In genomic region chr2:96116879-96117533, GRCh38 we compare ENCODE assay signal across 8 cellular contexts. TPM values are rescaled to one million over a fixed set of nuclear protein-coding genes. Genes with fewer than 3 reads are reported as not detected.
DNase-seq lines count a peak whose midpoint lies in the region; ATAC-seq and TF ChIP-seq lines count a peak whose summit lies in the region.

No MANE protein-coding gene starts in this region.

- no peak overlapping the region for H3K9ac ChIP-seq in neural progenitor cell

- peaks cover 7% of the 10 kb centered on the region for H3K4me1 ChIP-seq in neural progenitor cell
- H3K4me1 ChIP-seq in upper lobe of right lung = no peaks in the 10 kb centered on the region

- H3K4me1 Mint-ChIP-seq in activated T-cell treated with anti-CD3 and anti-CD28 coated beads, Interleukin-2, amount 50 U/mL, for 4 hours (ENCODE audit: low read depth) = peaks cover 13% of the 10 kb centered on the region
- peaks cover 18% of the 10 kb centered on the region for H3K4me1 Mint-ChIP-seq in neural progenitor cell

- DNase-seq in SKM-1 treated with dmso at 0.1 percent for 144 hours (lab: John Stamatoyannopoulos, UW; ENCODE audit: unreplicated experiment) (peak; percentile 33), SKM-1 (lab: John Stamatoyannopoulos, UW; ENCODE audit: unreplicated experiment) (no peak), NCI-H82 treated with DMSO at 0.1 percent for 48 hours (lab: John Stamatoyannopoulos, UW; ENCODE audit: unreplicated experiment) (peak; percentile 17), fibroblast of pulmonary artery (ENCODE audit: low read depth) (peak; percentile 13), neural progenitor cell (ENCODE audit: low spot score) (peak; percentile 88), upper lobe of right lung (peak; percentile 80)
- peak; percentile 60 for DNase-seq in activated T-cell treated with anti-CD3 and anti-CD28 coated beads, Interleukin-2, amount 50 U/mL, for 4 hours

- H3K4me3 ChIP-seq in fibroblast of pulmonary artery (replicated peaks; ENCODE audit: low read depth, low read length) = no peak overlapping the region
- H3K4me3 ChIP-seq in neural progenitor cell = peak overlapping the region; percentile 74
- peak overlapping the region; percentile 55 for H3K4me3 ChIP-seq in upper lobe of right lung

- no peaks in the 10 kb centered on the region for H3F3A ChIP-seq in neural progenitor cell (ENCODE audit: low read depth)

- peak overlapping the region; percentile 61 for H3K4me3 Mint-ChIP-seq in activated T-cell treated with anti-CD3 and anti-CD28 coated beads, Interleukin-2, amount 50 U/mL, for 4 hours
- H3K4me3 Mint-ChIP-seq in neural progenitor cell = peak overlapping the region; percentile 78

- intact Hi-C loops in upper lobe of right lung (cut with DNase I) = loop anchor here (10.0 kb wide), 1 partner anchor 92 kb away; no protein-coding TSS in a partner anchor

- no peaks in the 10 kb centered on the region for H4K20me1 ChIP-seq in neural progenitor cell (ENCODE audit: low read depth)

- H3K9me3 Mint-ChIP-seq in activated T-cell treated with anti-CD3 and anti-CD28 coated beads, Interleukin-2, amount 50 U/mL, for 4 hours = no peaks in the 10 kb centered on the region
- peaks cover 2% of the 10 kb centered on the region for H3K9me3 Mint-ChIP-seq in neural progenitor cell

- H3K27me3 ChIP-seq in neural progenitor cell = peaks cover 54% of the 10 kb centered on the region
- H3K27me3 ChIP-seq in upper lobe of right lung = peaks cover 45% of the 10 kb centered on the region

- H3K4me2 ChIP-seq in neural progenitor cell = peak overlapping the region; percentile 96

- H3K36me3 Mint-ChIP-seq in activated T-cell treated with anti-CD3 and anti-CD28 coated beads, Interleukin-2, amount 50 U/mL, for 4 hours (ENCODE audit: insufficient read depth) = no peaks in the 10 kb centered on the region
- peaks cover 5% of the 10 kb centered on the region for H3K36me3 Mint-ChIP-seq in neural progenitor cell

- H3K27me3 Mint-ChIP-seq in activated T-cell treated with anti-CD3 and anti-CD28 coated beads, Interleukin-2, amount 50 U/mL, for 4 hours (ENCODE audit: low read depth) = peaks cover 27% of the 10 kb centered on the region
- peaks cover 23% of the 10 kb centered on the region for H3K27me3 Mint-ChIP-seq in neural progenitor cell (ENCODE audit: insufficient read depth, low read depth)

- no peaks in the 10 kb centered on the region for H3K36me3 ChIP-seq in neural progenitor cell
- no peaks in the 10 kb centered on the region for H3K36me3 ChIP-seq in upper lobe of right lung

- H3K27ac ChIP-seq in neural progenitor cell (no peak overlapping the region), upper lobe of right lung (no peak overlapping the region)

- H3K9me3 ChIP-seq in neural progenitor cell (ENCODE audit: low read depth) (no peaks in the 10 kb centered on the region), upper lobe of right lung (no peaks in the 10 kb centered on the region)

- H3K79me2 ChIP-seq in neural progenitor cell (ENCODE audit: low read depth) = no peaks in the 10 kb centered on the region

- ATAC-seq in HG02840 (IDR thresholded peaks at IDR 0.05; ENCODE audit: low FRiP score, unreplicated experiment) (peak; percentile 64), upper lobe of right lung (peak; percentile 91)
- ATAC-seq in activated T-cell treated with anti-CD3 and anti-CD28 coated beads, Interleukin-2, amount 50 U/mL, for 4 hours = peak; percentile 83 to 86

- H3K27ac Mint-ChIP-seq in neural progenitor cell = no peak overlapping the region

- TF ChIP-seq CTCF in fibroblast of pulmonary artery (IDR thresholded peaks at IDR 0.05; ENCODE audit: low read length, missing control alignments) (no peak), neural progenitor cell (IDR thresholded peaks at IDR 0.05) (peak; percentile 90), upper lobe of right lung (IDR thresholded peaks at IDR 0.05) (peak; percentile 68)

- H2AFZ ChIP-seq in neural progenitor cell (replicated peaks) = peak overlapping the region; percentile 70

RNA-seq across cellular contexts. Expression of gene ADRA2B, which starts 0.6 kb away (rescaled TPM):
- under 1 TPM; 0.40 to 0.57 (median 0.40) TPM for total RNA-seq in activated T-cell treated with anti-CD3 and anti-CD28 coated beads, Interleukin-2, amount 50 U/mL, for 4 hours
- total RNA-seq in neural progenitor cell (ENCODE audit: low replicate concordance) = 3.0 and 10.5 TPM in 2 replicates
- total RNA-seq in upper lobe of right lung = 0.14 TPM

RNA-seq across cellular contexts. Expression of gene ASTL, which starts 21.3 kb away (rescaled TPM):
- total RNA-seq in activated T-cell treated with anti-CD3 and anti-CD28 coated beads, Interleukin-2, amount 50 U/mL, for 4 hours = 1 to 10 TPM; 2.3 to 3.0 (median 2.8) TPM
- total RNA-seq in neural progenitor cell (ENCODE audit: low replicate concordance) = not detected in 2 replicates
- not detected for total RNA-seq in upper lobe of right lung

RNA-seq across cellular contexts. Expression of gene DUSP2, which starts 28.2 kb away (rescaled TPM):
- 100 to 1,000 TPM; 365 to 525 (median 419) TPM for total RNA-seq in activated T-cell treated with anti-CD3 and anti-CD28 coated beads, Interleukin-2, amount 50 U/mL, for 4 hours
- total RNA-seq in neural progenitor cell (ENCODE audit: low replicate concordance) = 2.3 TPM in 1 of 2 replicates, not detected in the other
- 4.4 TPM for total RNA-seq in upper lobe of right lung

Comparison
In these comparisons a context has a peak if more than half of its experiments do, and no peak if none do; other contexts are left out.
1. RNA of gene DUSP2, which starts 28.2 kb away (total RNA-seq): 365 to 525 TPM in activated T-cell treated with anti-CD3 and anti-CD28 coated beads, Interleukin-2, amount 50 U/mL, for 4 hours; 4.4 TPM in upper lobe of right lung (single experiment) and 2.3 TPM in neural progenitor cell; every median in the first group is over 10 times any median in the second.
2. Peak in every context shown above with its lines, with median percentiles within 50 percentile points of each other: ATAC-seq.